ENCODE assay signal across 2 cellular contexts in genomic region chr1:231028676-231029075, GRCh38.
TF ChIP-seq lines count a peak whose summit lies in the region.

No MANE protein-coding gene starts in this region.

TF ChIP-seq in HepG2, 621 proteins besides CTCF, POLR2A, EP300 and RAD21:
- no peak for TF ChIP-seq RFXAP (CRISPR knock-in tag; IDR thresholded peaks at IDR 0.05; ENCODE audit: borderline replicate concordance)
- no peak for TF ChIP-seq PBX3 (CRISPR knock-in tag; IDR thresholded peaks at IDR 0.05; ENCODE audit: borderline replicate concordance)
- TF ChIP-seq ZBTB7A (CRISPR knock-in tag; IDR thresholded peaks at IDR 0.05), result no peak
- TF ChIP-seq ARID3A (IDR thresholded peaks at IDR 0.05; ENCODE audit: low read depth, low read length), result no peak
- no peak for TF ChIP-seq RFX1 (IDR thresholded peaks at IDR 0.05)

TF ChIP-seq in H1, 55 proteins besides CTCF, POLR2A, EP300 and RAD21:
- TF ChIP-seq SIX5 (IDR thresholded peaks at IDR 0.05; ENCODE audit: low read depth, low read length) (no peak), RNF2 (IDR thresholded peaks at IDR 0.05; ENCODE audit: borderline replicate concordance, low read depth, low read length, missing control alignments, poor library complexity, severe bottlenecking) (no peak), JUN (IDR thresholded peaks at IDR 0.05; ENCODE audit: low read depth, low read length) (no peak), NANOG (IDR thresholded peaks at IDR 0.05; ENCODE audit: insufficient read depth, low read depth, low read length, poor library complexity, severe bottlenecking) (no peak), CREB1 (IDR thresholded peaks at IDR 0.05) (no peak), CEBPB (IDR thresholded peaks at IDR 0.05; ENCODE audit: low read depth, low read length) (no peak), KDM1A (IDR thresholded peaks at IDR 0.05; ENCODE audit: borderline replicate concordance, low read length) (no peak), E2F6 (IDR thresholded peaks at IDR 0.05) (no peak), SIN3A (conservative IDR thresholded peaks at IDR 0.05 in 1 of 2, IDR thresholded peaks at IDR 0.05 in 1 of 2; ENCODE audit: low read depth in 1 of 2, low read length in 2 of 2) (no peak), SIRT6 (IDR thresholded peaks at IDR 0.05; ENCODE audit: low read length) (no peak), RXRA (IDR thresholded peaks at IDR 0.05; ENCODE audit: insufficient read depth, low read depth, low read length) (no peak), ASH2L (IDR thresholded peaks at IDR 0.05; ENCODE audit: low read length) (no peak), BACH1 (IDR thresholded peaks at IDR 0.05; ENCODE audit: low read length) (no peak), SP2 (IDR thresholded peaks at IDR 0.05; ENCODE audit: low read length) (no peak), MAX (IDR thresholded peaks at IDR 0.05) (no peak)
